1 cellular context compared by ENCODE assay signal in the genomic region with DNA sequence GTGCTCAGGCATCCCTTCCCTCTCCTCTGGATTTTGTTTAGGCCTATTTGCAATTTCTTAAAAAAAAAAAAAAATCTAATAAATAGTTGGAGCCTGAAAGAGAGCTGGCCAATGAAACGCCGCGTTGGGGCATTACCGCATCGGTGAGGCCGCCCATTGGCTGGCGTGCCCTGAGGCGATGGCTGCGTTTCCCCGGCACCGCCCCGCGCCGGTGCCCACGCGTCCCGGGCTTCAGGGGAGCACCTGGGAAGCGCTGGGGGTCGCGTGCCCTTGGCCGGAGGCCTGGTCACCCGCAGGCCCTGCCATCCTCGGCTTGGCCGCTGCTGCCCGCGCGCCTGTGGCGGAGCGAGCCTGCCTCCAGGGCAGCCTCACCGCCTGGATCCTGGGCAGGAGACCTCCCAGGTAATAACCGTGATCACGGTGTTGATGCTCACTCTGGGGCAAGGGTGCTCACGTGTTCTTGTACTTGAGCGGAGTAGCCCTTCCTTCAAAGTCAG.
TF ChIP-seq lines count a peak whose summit lies in the region.

No MANE protein-coding gene starts in this region.

TF ChIP-seq in K562, 482 proteins besides CTCF, POLR2A, EP300 and RAD21 (continued from another document):
- TF ChIP-seq, protein P1, sequence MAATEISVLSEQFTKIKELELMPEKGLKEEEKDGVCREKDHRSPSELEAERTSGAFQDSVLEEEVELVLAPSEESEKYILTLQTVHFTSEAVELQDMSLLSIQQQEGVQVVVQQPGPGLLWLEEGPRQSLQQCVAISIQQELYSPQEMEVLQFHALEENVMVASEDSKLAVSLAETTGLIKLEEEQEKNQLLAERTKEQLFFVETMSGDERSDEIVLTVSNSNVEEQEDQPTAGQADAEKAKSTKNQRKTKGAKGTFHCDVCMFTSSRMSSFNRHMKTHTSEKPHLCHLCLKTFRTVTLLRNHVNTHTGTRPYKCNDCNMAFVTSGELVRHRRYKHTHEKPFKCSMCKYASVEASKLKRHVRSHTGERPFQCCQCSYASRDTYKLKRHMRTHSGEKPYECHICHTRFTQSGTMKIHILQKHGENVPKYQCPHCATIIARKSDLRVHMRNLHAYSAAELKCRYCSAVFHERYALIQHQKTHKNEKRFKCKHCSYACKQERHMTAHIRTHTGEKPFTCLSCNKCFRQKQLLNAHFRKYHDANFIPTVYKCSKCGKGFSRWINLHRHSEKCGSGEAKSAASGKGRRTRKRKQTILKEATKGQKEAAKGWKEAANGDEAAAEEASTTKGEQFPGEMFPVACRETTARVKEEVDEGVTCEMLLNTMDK (IDR thresholded peaks at IDR 0.05; ENCODE audit: borderline replicate concordance, insufficient read depth, low read depth, low read length, poor library complexity, severe bottlenecking), result no peak
- no peak for TF ChIP-seq NFIX (CRISPR knock-in tag; IDR thresholded peaks at IDR 0.05; ENCODE audit: low read depth)
- TF ChIP-seq ZBTB17 (CRISPR knock-in tag; IDR thresholded peaks at IDR 0.05), result no peak
- TF ChIP-seq CHCHD3 (CRISPR knock-in tag; IDR thresholded peaks at IDR 0.05), result no peak
- TF ChIP-seq, protein P2, sequence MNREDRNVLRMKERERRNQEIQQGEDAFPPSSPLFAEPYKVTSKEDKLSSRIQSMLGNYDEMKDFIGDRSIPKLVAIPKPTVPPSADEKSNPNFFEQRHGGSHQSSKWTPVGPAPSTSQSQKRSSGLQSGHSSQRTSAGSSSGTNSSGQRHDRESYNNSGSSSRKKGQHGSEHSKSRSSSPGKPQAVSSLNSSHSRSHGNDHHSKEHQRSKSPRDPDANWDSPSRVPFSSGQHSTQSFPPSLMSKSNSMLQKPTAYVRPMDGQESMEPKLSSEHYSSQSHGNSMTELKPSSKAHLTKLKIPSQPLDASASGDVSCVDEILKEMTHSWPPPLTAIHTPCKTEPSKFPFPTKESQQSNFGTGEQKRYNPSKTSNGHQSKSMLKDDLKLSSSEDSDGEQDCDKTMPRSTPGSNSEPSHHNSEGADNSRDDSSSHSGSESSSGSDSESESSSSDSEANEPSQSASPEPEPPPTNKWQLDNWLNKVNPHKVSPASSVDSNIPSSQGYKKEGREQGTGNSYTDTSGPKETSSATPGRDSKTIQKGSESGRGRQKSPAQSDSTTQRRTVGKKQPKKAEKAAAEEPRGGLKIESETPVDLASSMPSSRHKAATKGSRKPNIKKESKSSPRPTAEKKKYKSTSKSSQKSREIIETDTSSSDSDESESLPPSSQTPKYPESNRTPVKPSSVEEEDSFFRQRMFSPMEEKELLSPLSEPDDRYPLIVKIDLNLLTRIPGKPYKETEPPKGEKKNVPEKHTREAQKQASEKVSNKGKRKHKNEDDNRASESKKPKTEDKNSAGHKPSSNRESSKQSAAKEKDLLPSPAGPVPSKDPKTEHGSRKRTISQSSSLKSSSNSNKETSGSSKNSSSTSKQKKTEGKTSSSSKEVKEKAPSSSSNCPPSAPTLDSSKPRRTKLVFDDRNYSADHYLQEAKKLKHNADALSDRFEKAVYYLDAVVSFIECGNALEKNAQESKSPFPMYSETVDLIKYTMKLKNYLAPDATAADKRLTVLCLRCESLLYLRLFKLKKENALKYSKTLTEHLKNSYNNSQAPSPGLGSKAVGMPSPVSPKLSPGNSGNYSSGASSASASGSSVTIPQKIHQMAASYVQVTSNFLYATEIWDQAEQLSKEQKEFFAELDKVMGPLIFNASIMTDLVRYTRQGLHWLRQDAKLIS (CRISPR knock-in tag; IDR thresholded peaks at IDR 0.05), result no peak
- TF ChIP-seq NRF1 (conservative IDR thresholded peaks at IDR 0.05 in 1 of 2, IDR thresholded peaks at IDR 0.05 in 1 of 2), result 0 out of 4 replicates have a peak, but pooled peaks of 1 of the 2 experiments have one; percentile 23
- peak; percentile 74 for TF ChIP-seq ATF7 (IDR thresholded peaks at IDR 0.05)
- TF ChIP-seq POLR2B (IDR thresholded peaks at IDR 0.05; ENCODE audit: low read depth, partially characterized antibody), result no peak
- peak; percentile 3 for TF ChIP-seq FOS (IDR thresholded peaks at IDR 0.05; ENCODE audit: extremely low read depth, insufficient read length)
- no peak for TF ChIP-seq SRSF3 (IDR thresholded peaks at IDR 0.05; ENCODE audit: insufficient read depth, low read length)
- TF ChIP-seq LARP7 (IDR thresholded peaks at IDR 0.05), result no peak
- TF ChIP-seq RCOR1 (IDR thresholded peaks at IDR 0.05; ENCODE audit: borderline replicate concordance in 1 of 2, low read depth in 2 of 2, low read length in 2 of 2), result no peak
- TF ChIP-seq, protein P3, sequence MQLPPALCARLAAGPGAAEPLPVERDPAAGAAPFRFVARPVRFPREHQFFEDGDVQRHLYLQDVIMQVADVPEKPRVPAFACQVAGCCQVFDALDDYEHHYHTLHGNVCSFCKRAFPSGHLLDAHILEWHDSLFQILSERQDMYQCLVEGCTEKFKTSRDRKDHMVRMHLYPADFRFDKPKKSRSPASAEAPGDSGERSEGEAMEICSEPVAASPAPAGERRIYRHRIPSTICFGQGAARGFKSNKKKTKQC (CRISPR knock-in tag; IDR thresholded peaks at IDR 0.05), result no peak
- TF ChIP-seq NFYB (IDR thresholded peaks at IDR 0.05; ENCODE audit: extremely low read depth, insufficient read length), result peak; percentile 12
- TF ChIP-seq NONO (IDR thresholded peaks at IDR 0.05; ENCODE audit: low read depth in 2 of 2, low read length in 1 of 2), result no peak
- no peak for TF ChIP-seq ZFP36 (IDR thresholded peaks at IDR 0.05; ENCODE audit: low read depth, low read length, partially characterized antibody)
TF ChIP-seq in K562: peak in this region for 4.
